18 cellular contexts compared by ENCODE assay signal in genomic region chr9:109289186-109289585, GRCh38. TPM values are rescaled to one million over a fixed set of nuclear protein-coding genes. Genes with fewer than 3 reads are reported as not detected.
A peak's percentile ranks its signal among the peaks of the same experiment; 100 is the strongest.
DNase-seq lines count a peak whose midpoint lies in the region; ATAC-seq, FAIRE-seq and TF ChIP-seq lines count a peak whose summit lies in the region.
"Had no signal": no experiment of that assay in that cellular context is flagged by ENCODE, and none has a peak within 500 bp of the region (broad histone marks: within the 10 kb centered on the region; RNA-seq: fewer than 3 reads in every experiment).

No MANE protein-coding gene starts in this region.

- no peaks in the 10 kb centered on the region for H3K79me2 ChIP-seq in mammary epithelial cell (ENCODE audit: insufficient read depth, low read length)
- H3K79me2 ChIP-seq in K562 (ENCODE audit: control insufficient read depth, insufficient read depth, low read length), result no peaks in the 10 kb centered on the region

- DNase-seq in MCF 10A (ENCODE audit: unreplicated experiment), result no peak
- DNase-seq in mammary epithelial cell, result no peak
- DNase-seq in K562 (ENCODE audit: extremely low read depth in 1 of 4, low spot score in 3 of 4), result no peak
- peak in 1 of 3 donors; percentile 55 for DNase-seq in mucosa of descending colon
- DNase-seq in type B pancreatic cell (ENCODE audit: extremely low spot score, unreplicated experiment), result no peak
- DNase-seq in stimulated activated naive CD8-positive, alpha-beta T cell treated with anti-CD3 and anti-CD28 coated beads, Interleukin-15, amount 100 ng/mL, for 72 hours, result no peak
- DNase-seq in GM19240 (ENCODE audit: insufficient read length, low spot score), result no peak
- DNase-seq: COR-L47, GF-D8, NCI-H1048, NCI-H146, NCI-H2107, NCI-H69, PC-9 had no signal

- no peaks in the 10 kb centered on the region for H3K4me1 ChIP-seq in mammary epithelial cell (ENCODE audit: insufficient read depth, low read length)
- H3K4me1 ChIP-seq in K562 (replicated peaks in 1 of 2; ENCODE audit: control insufficient read depth in 2 of 2, insufficient read depth in 2 of 2, low read length in 2 of 2), result peaks cover 0 to 14% of the 10 kb centered on the region in 2 experiments; a peak in 2 of 5 replicates
- peaks cover 19% of the 10 kb centered on the region for H3K4me1 ChIP-seq in mucosa of descending colon (ENCODE audit: low read depth)
- H3K4me1 ChIP-seq: HAP-1 had no signal

- ATAC-seq in K562, result no peak
- peak; percentile 76 for ATAC-seq in mucosa of descending colon
- ATAC-seq in stimulated activated naive CD8-positive, alpha-beta T cell treated with anti-CD3 and anti-CD28 coated beads, Interleukin-15, amount 100 ng/mL, for 72 hours, result no peak
- no peak for ATAC-seq in GM21825 (IDR thresholded peaks at IDR 0.05; ENCODE audit: unreplicated experiment)
- ATAC-seq: A549 had no signal

- H3K27ac ChIP-seq in mammary epithelial cell (ENCODE audit: insufficient read depth, low read depth, low read length), result no peak overlapping the region
- no peak overlapping the region for H3K27ac ChIP-seq in K562 (ENCODE audit: extremely low read depth, low read depth, low read length)
- H3K27ac ChIP-seq: A549, PC-9 had no signal

- H3K9me3 Mint-ChIP-seq in MCF 10A (ENCODE audit: unreplicated experiment), result no peaks in the 10 kb centered on the region
- H3K9me3 Mint-ChIP-seq in type B pancreatic cell, result no peaks in the 10 kb centered on the region
- H3K9me3 Mint-ChIP-seq in stimulated activated naive CD8-positive, alpha-beta T cell treated with anti-CD3 and anti-CD28 coated beads, Interleukin-15, amount 100 ng/mL, for 72 hours, result no peaks in the 10 kb centered on the region

- no peak overlapping the region for H3K4me3 Mint-ChIP-seq in MCF 10A (ENCODE audit: unreplicated experiment)
- H3K4me3 Mint-ChIP-seq in type B pancreatic cell, result no peak overlapping the region
- H3K4me3 Mint-ChIP-seq in stimulated activated naive CD8-positive, alpha-beta T cell treated with anti-CD3 and anti-CD28 coated beads, Interleukin-15, amount 100 ng/mL, for 72 hours, result no peak overlapping the region
- H3K4me3 Mint-ChIP-seq: CD14-positive monocyte had no signal

- no peaks in the 10 kb centered on the region for H3K27me3 Mint-ChIP-seq in MCF 10A (ENCODE audit: insufficient read depth, unreplicated experiment)
- H3K27me3 Mint-ChIP-seq in type B pancreatic cell, result no peaks in the 10 kb centered on the region
- H3K27me3 Mint-ChIP-seq in stimulated activated naive CD8-positive, alpha-beta T cell treated with anti-CD3 and anti-CD28 coated beads, Interleukin-15, amount 100 ng/mL, for 72 hours, result peaks cover 28% of the 10 kb centered on the region

- H4K20me1 ChIP-seq in mammary epithelial cell (ENCODE audit: insufficient read depth, low read length), result no peaks in the 10 kb centered on the region
- H4K20me1 ChIP-seq in K562 (replicated peaks; ENCODE audit: control insufficient read depth, insufficient read depth, low read length), result no peaks in the 10 kb centered on the region

- POLR2A ChIA-PET in MCF 10A (lab: Yijun Ruan, JAX) (no interaction called here), K562 (lab: Yijun Ruan, JAX) (no interaction called here)

- no peak for TF ChIP-seq CTCF in MCF 10A (IDR thresholded peaks at IDR 0.05; ENCODE audit: unreplicated experiment)
- no peak for TF ChIP-seq CTCF in mammary epithelial cell (conservative IDR thresholded peaks at IDR 0.05 in 1 of 2, IDR thresholded peaks at IDR 0.05 in 1 of 2; ENCODE audit: extremely low read depth in 1 of 2, insufficient read depth in 1 of 2, low read depth in 1 of 2, low read length in 2 of 2)
- TF ChIP-seq CTCF in K562 (IDR thresholded peaks at IDR 0.05 in 2 of 3, conservative IDR thresholded peaks at IDR 0.05 in 1 of 3; ENCODE audit: insufficient read depth in 2 of 3, low read depth in 1 of 3, low read length in 3 of 3), result no peak
- no peak for TF ChIP-seq CTCF in mucosa of descending colon (IDR thresholded peaks at IDR 0.05)
- TF ChIP-seq CTCF in type B pancreatic cell (conservative IDR thresholded peaks at IDR 0.05), result no peak

- H3K27ac Mint-ChIP-seq in MCF 10A (ENCODE audit: low read depth, unreplicated experiment) (peak overlapping the region; percentile 52), type B pancreatic cell (peak overlapping the region; percentile 30)
- H3K27ac Mint-ChIP-seq in stimulated activated naive CD8-positive, alpha-beta T cell treated with anti-CD3 and anti-CD28 coated beads, Interleukin-15, amount 100 ng/mL, for 72 hours, result no peak overlapping the region
- H3K27ac Mint-ChIP-seq: CD14-positive monocyte had no signal

- dilution Hi-C loops in mammary epithelial cell (cut with HindIII; ENCODE audit: low sequenced_read_pairs), result no loop called here

- no peak overlapping the region for H3K4me3 ChIP-seq in mammary epithelial cell (replicated peaks in 1 of 3; ENCODE audit: insufficient read depth in 1 of 3, low read depth in 2 of 3, low read length in 3 of 3)
- H3K4me3 ChIP-seq in K562, result no peak overlapping the region
- no peak overlapping the region for H3K4me3 ChIP-seq in mucosa of descending colon
- H3K4me3 ChIP-seq: A549, HAP-1, PC-9 had no signal

- no peak for TF ChIP-seq POLR2A in K562 (conservative IDR thresholded peaks at IDR 0.05)

- no peaks in the 10 kb centered on the region for H3K9me3 ChIP-seq in mammary epithelial cell (replicated peaks; ENCODE audit: insufficient read depth, low read length)
- H3K9me3 ChIP-seq in K562 (replicated peaks; ENCODE audit: control insufficient read depth, insufficient read depth, low read depth, low read length), result no peaks in the 10 kb centered on the region
- no peaks in the 10 kb centered on the region for H3K9me3 ChIP-seq in mucosa of descending colon
- H3K9me3 ChIP-seq: A549, HAP-1 had no signal

- peaks cover 22% of the 10 kb centered on the region for H3K4me1 Mint-ChIP-seq in MCF 10A (ENCODE audit: insufficient read depth, unreplicated experiment)
- peaks cover 13% of the 10 kb centered on the region for H3K4me1 Mint-ChIP-seq in type B pancreatic cell (ENCODE audit: unreplicated experiment)
- H3K4me1 Mint-ChIP-seq in stimulated activated naive CD8-positive, alpha-beta T cell treated with anti-CD3 and anti-CD28 coated beads, Interleukin-15, amount 100 ng/mL, for 72 hours, result no peaks in the 10 kb centered on the region
- H3K4me1 Mint-ChIP-seq: CD14-positive monocyte had no signal

- FAIRE-seq in K562 (lab: Jason Lieb, UNC), result no peak
- FAIRE-seq: A549 had no signal

- no peaks in the 10 kb centered on the region for H3K27me3 ChIP-seq in mammary epithelial cell (ENCODE audit: insufficient read depth, low read length)
- H3K27me3 ChIP-seq in K562 (ENCODE audit: control insufficient read depth in 2 of 2, insufficient read depth in 2 of 2, low read length in 2 of 2), result peaks cover 2 to 13% of the 10 kb centered on the region in 2 experiments; a peak in 4 of 5 replicates

- WGBS in mammary epithelial cell (ENCODE audit: low coverage, missing lambda C conversion rate), result 77% methylated on average over 4 of the region's 5 CpGs
- 15% methylated on average over 5 of the region's 5 CpGs for WGBS in K562 (ENCODE audit: insufficient coverage, low coverage, missing lambda C conversion rate)

- no peak for TF ChIP-seq RAD21 in K562 (CRISPR knock-in tag; conservative IDR thresholded peaks at IDR 0.05 in 1 of 2, IDR thresholded peaks at IDR 0.05 in 1 of 2)

- H2AFZ ChIP-seq in mammary epithelial cell (ENCODE audit: low read depth, low read length) (no peak overlapping the region), K562 (ENCODE audit: low read depth, low read length) (peak overlapping the region; percentile 10; the same call in 1 of the 2 replicates)
- H2AFZ ChIP-seq: PC-9 had no signal

- BruUV-seq in MCF 10A (replicated peaks; lab: Mats Ljungman, UMichigan), result no TSS peak
- no TSS peak for BruUV-seq in mammary epithelial cell (replicated peaks; lab: Mats Ljungman, UMichigan)
- BruUV-seq in K562 (replicated peaks; lab: Mats Ljungman, UMichigan), result no TSS peak

- CTCF ChIA-PET in MCF 10A (lab: Yijun Ruan, JAX), result interaction anchor here (0.6 kb wide), 1 partner anchor 8 kb away, joined by 4 read pairs; no protein-coding TSS in a partner anchor
- CTCF ChIA-PET in mammary epithelial cell (lab: Charles Lee; ENCODE audit: low non-redundant PET), result no interaction called here
- CTCF ChIA-PET in K562 (lab: Yijun Ruan, JAX; ENCODE audit: low intra/inter-chr PET ratio), result no interaction called here

- H3K36me3 ChIP-seq in mammary epithelial cell (ENCODE audit: insufficient read depth, low read length), result no peaks in the 10 kb centered on the region
- H3K36me3 ChIP-seq in K562 (ENCODE audit: control insufficient read depth, insufficient read depth, low read length), result no peaks in the 10 kb centered on the region
- no peaks in the 10 kb centered on the region for H3K36me3 ChIP-seq in mucosa of descending colon (ENCODE audit: low read depth)
- H3K36me3 ChIP-seq: HAP-1 had no signal

- H3K9ac ChIP-seq in mammary epithelial cell (ENCODE audit: insufficient read depth, low read length) (no peak overlapping the region), K562 (ENCODE audit: insufficient read depth in 1 of 2, low read depth in 2 of 2, low read length in 2 of 2) (no peak overlapping the region)

- H3K4me2 ChIP-seq in mammary epithelial cell (ENCODE audit: insufficient read depth, low read depth, low read length), result no peak overlapping the region
- no peak overlapping the region for H3K4me2 ChIP-seq in K562 (ENCODE audit: insufficient read depth, low read length)
- H3K4me2 ChIP-seq: A549 had no signal

- H3K36me3 Mint-ChIP-seq in MCF 10A (ENCODE audit: insufficient read depth, unreplicated experiment) (no peaks in the 10 kb centered on the region), type B pancreatic cell (no peaks in the 10 kb centered on the region)
- H3K36me3 Mint-ChIP-seq: CD14-positive monocyte had no signal

- intact Hi-C loops in MCF 10A (cut with micrococcal nuclease), result no loop called here
- intact Hi-C loops in mammary epithelial cell (cut with micrococcal nuclease), result no loop called here
- intact Hi-C loops in K562 (cut with micrococcal nuclease), result no loop called here
- intact Hi-C loops in mucosa of descending colon (cut with DNase I, micrococcal nuclease), result no loop called here

- no peak for TF ChIP-seq EP300 in K562 (IDR thresholded peaks at IDR 0.05; ENCODE audit: low read length)

- H3K9me1 ChIP-seq in K562 (ENCODE audit: control insufficient read depth, insufficient read depth, low read length), result no peaks in the 10 kb centered on the region

- in situ Hi-C loops in mammary epithelial cell (cut with MboI; ENCODE audit: low sequenced_read_pairs in 2 of 2), result no loop called here
- in situ Hi-C loops in K562 (cut with MboI), result no loop called here

RNA-seq across cellular contexts. Expression of gene EPB41L4B, which starts 31.7 kb away (rescaled TPM):
- total RNA-seq in MCF 10A (2022) (20.2 and 23.7 TPM in 2 replicates), mammary epithelial cell (1 to 10 TPM; 3.5 to 4.8 TPM), K562 (2014; rRNA removed) (0.04 and 0.09 TPM in 2 replicates), K562 (2014; rRNA removed; fragmentation: Illumina TruSeq; extraction: Trizol) (0.29 and 0.32 TPM in 2 replicates), K562 (2015; rRNA removed; fragmentation: Illumina TruSeq; extraction: Trizol) (0.08 and 0.11 TPM in 2 replicates), K562 (2021) (0.38 and 0.63 TPM in 2 replicates), mucosa of descending colon (100 to 1,000 TPM in 2 of 3 donors, 10 to 100 TPM in 1; 56.3 to 163 (median 122) TPM), type B pancreatic cell (ENCODE audit: low replicate concordance) (14.4 and 29.1 TPM in 2 replicates)
- polyA plus RNA-seq in mammary epithelial cell (3.3 TPM), K562 (2011; rRNA removed) (0.22 and 0.38 TPM in 2 replicates), K562 (2014; fragmentation: Illumina TruSeq; extraction: Trizol) (0.24 and 0.30 TPM in 2 replicates), K562 (2014; fragmentation: Nextera tagmentation; extraction: Ambion mirVana) (under 1 TPM; 0.13 to 0.21 TPM), K562 (2014; rRNA removed) (0.21 and 0.28 TPM in 2 replicates)
- polyA minus RNA-seq in mammary epithelial cell, result 4.2 TPM
- total RNA-seq in K562 (2011; cell fraction: chromatin; rRNA removed; ENCODE audit: low replicate concordance), result 0.30 and 0.56 TPM in 2 replicates
- total RNA-seq in K562 (2011; cell fraction: nucleolus; rRNA removed), result 0.26 and 0.33 TPM in 2 replicates
- total RNA-seq in K562 (2011; cell fraction: nucleoplasm; rRNA removed), result 0.29 and 1.1 TPM in 2 replicates
- 0.13 TPM in 2 replicates for polyA plus RNA-seq in K562 (2011; cell fraction: cytosol; rRNA removed)
- polyA plus RNA-seq in K562 (2011; cell fraction: nucleus; rRNA removed), result 0.38 and 0.53 TPM in 2 replicates
- polyA plus RNA-seq in K562 (2012), result 0.08 and 0.12 TPM in 2 replicates
- polyA minus RNA-seq in K562 (2011; rRNA and poly(A)+ RNA removed), result 0.27 and 0.60 TPM in 2 replicates
- 0.46 TPM in 1 of 2 replicates, not detected in the other for polyA minus RNA-seq in K562 (2011; cell fraction: cytosol; rRNA and poly(A)+ RNA removed)
- polyA minus RNA-seq in K562 (2011; cell fraction: nucleus; rRNA and poly(A)+ RNA removed), result 0.13 and 0.22 TPM in 2 replicates
- polyA plus RNA-seq: CD14-positive monocyte had no signal

Comparison
In these comparisons a context has a peak if more than half of its experiments do, and no peak if none do; other contexts are left out.
1. H3K27ac Mint-ChIP-seq: peak in MCF 10A (single experiment) and type B pancreatic cell (single experiment); none in stimulated activated naive CD8-positive, alpha-beta T cell treated with anti-CD3 and anti-CD28 coated beads, Interleukin-15, amount 100 ng/mL, for 72 hours (0 of 2).